Comparison of ENCODE assay signal across 8 cellular contexts in the genomic region with DNA sequence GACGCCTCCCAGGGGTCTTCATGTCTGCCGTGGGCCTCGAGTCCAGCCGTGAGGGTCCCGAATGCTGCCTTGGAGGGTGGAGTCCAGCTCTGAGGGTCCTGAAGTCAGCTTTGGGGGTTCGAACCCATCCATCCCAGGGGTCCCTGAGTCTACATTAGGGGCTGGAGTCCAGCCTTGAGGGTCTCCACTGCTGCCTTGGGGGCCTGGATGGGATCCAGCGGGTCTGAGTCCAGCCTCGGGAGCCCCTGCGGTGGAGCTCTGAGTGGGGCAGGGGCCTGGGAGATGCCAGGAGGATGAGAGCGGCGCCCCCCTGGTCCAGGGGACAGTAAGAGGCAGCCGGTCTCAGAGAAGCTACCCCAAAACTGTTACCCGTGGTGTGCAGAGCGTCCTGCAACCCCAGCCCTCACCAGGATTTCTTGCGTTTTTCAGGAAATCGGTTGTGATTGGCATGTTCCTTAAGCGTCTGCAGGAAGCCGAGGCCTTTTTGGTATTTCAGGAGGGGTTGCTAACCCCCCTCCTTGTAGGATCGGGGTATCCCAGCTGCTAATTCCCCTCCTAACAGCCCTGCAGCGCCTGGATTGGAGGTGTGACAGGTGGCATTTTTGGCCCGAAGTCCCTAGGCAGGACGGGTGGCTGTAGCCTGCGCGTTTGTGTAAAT.
DNase-seq lines count a peak whose midpoint lies in the region; ATAC-seq and TF ChIP-seq lines count a peak whose summit lies in the region.

No MANE protein-coding gene starts in this region.

- H3K27ac Mint-ChIP-seq in dendritic cell treated with granulocyte-macrophage colony-stimulating factor and Interleukin-4, amounts not matched to agents 40 ng/mL and 50 ng/mL, for 4 days = peak overlapping the region; percentile 84

- no peaks in the 10 kb centered on the region for H3K27me3 ChIP-seq in mucosa of rectum (ENCODE audit: control insufficient read depth in 2 of 2, insufficient read depth in 2 of 2, low read length in 2 of 2)

- TF ChIP-seq CTCF in 22Rv1 (IDR thresholded peaks at IDR 0.05) = no peak
- no peak for TF ChIP-seq CTCF in LNCaP clone FGC (IDR thresholded peaks at IDR 0.05; ENCODE audit: control insufficient read depth, extremely low read depth, insufficient read depth)

- DNase-seq in LNCaP clone FGC (ENCODE audit: low read depth) (no peak), NCI-H69 (lab: John Stamatoyannopoulos, UW) (no peak), SHP77 (lab: John Stamatoyannopoulos, UW) (no peak)

- H3K27me3 Mint-ChIP-seq in dendritic cell treated with granulocyte-macrophage colony-stimulating factor and Interleukin-4, amounts not matched to agents 40 ng/mL and 50 ng/mL, for 4 days = peaks cover 37% of the 10 kb centered on the region

- H3K4me3 Mint-ChIP-seq in dendritic cell treated with granulocyte-macrophage colony-stimulating factor and Interleukin-4, amounts not matched to agents 40 ng/mL and 50 ng/mL, for 4 days = peak overlapping the region; percentile 82

- H3K9me3 Mint-ChIP-seq in dendritic cell treated with granulocyte-macrophage colony-stimulating factor and Interleukin-4, amounts not matched to agents 40 ng/mL and 50 ng/mL, for 4 days = no peaks in the 10 kb centered on the region

- H3K36me3 ChIP-seq in mucosa of rectum (ENCODE audit: control insufficient read depth in 2 of 2, insufficient read depth in 2 of 2, low read length in 2 of 2) = peaks cover 6 to 7% of the 10 kb centered on the region in 2 donors

- peaks cover 21% of the 10 kb centered on the region for H3K36me3 Mint-ChIP-seq in dendritic cell treated with granulocyte-macrophage colony-stimulating factor and Interleukin-4, amounts not matched to agents 40 ng/mL and 50 ng/mL, for 4 days (ENCODE audit: low read depth)

- ATAC-seq in HG03439 (IDR thresholded peaks at IDR 0.05; ENCODE audit: unreplicated experiment) (no peak), HG03432 (IDR thresholded peaks at IDR 0.05; ENCODE audit: unreplicated experiment) (no peak)

- peaks cover 14 to 18% of the 10 kb centered on the region in 2 donors for H3K4me1 ChIP-seq in mucosa of rectum (ENCODE audit: control insufficient read depth in 2 of 2, insufficient read depth in 2 of 2, low read length in 2 of 2)

- intact Hi-C loops in dendritic cell treated with granulocyte-macrophage colony-stimulating factor and Interleukin-4, amounts not matched to agents 40 ng/mL and 50 ng/mL, for 4 days (cut with micrococcal nuclease) = no loop called here

- no peaks in the 10 kb centered on the region for H3K9me3 ChIP-seq in mucosa of rectum (ENCODE audit: control insufficient read depth in 2 of 2, low read length in 2 of 2)

- H3K9ac ChIP-seq in mucosa of rectum (ENCODE audit: low read depth in 1 of 2, low read length in 2 of 2) = peak overlapping the region; percentile 80 to 90

- peaks cover 27% of the 10 kb centered on the region for H3K4me1 Mint-ChIP-seq in dendritic cell treated with granulocyte-macrophage colony-stimulating factor and Interleukin-4, amounts not matched to agents 40 ng/mL and 50 ng/mL, for 4 days (ENCODE audit: low read depth)

- H3K27ac ChIP-seq in 22Rv1 (peak overlapping the region; percentile 98), mucosa of rectum (ENCODE audit: low read depth in 2 of 2, low read length in 2 of 2) (no peak overlapping the region)

- peak overlapping the region; percentile 88 for H3K4me3 ChIP-seq in LNCaP clone FGC (ENCODE audit: low read depth, low read length)
- peak overlapping the region; percentile 78 to 88 for H3K4me3 ChIP-seq in mucosa of rectum (ENCODE audit: low read length in 2 of 2)
